ENCODE assay signal across 15 cellular contexts in genomic region chr17:81842725-81843504, GRCh38. TPM values are rescaled to one million over a fixed set of nuclear protein-coding genes. Genes with fewer than 3 reads are reported as not detected.
DNase-seq lines count a peak whose midpoint lies in the region; ATAC-seq and TF ChIP-seq lines count a peak whose summit lies in the region.
"Had no signal": no experiment of that assay in that cellular context is flagged by ENCODE, and none has a peak within 500 bp of the region (broad histone marks: within the 10 kb centered on the region; RNA-seq: fewer than 3 reads in every experiment).

No MANE protein-coding gene starts in this region.

- no peak for TF ChIP-seq EP300 in suprapubic skin (IDR thresholded peaks at IDR 0.05)

- H3K9me3 ChIP-seq in suprapubic skin, result no peaks in the 10 kb centered on the region
- H3K9me3 ChIP-seq: thyroid gland had no signal

- no peaks in the 10 kb centered on the region for H3K27me3 ChIP-seq in suprapubic skin
- H3K27me3 ChIP-seq: thyroid gland had no signal

- peak; percentile 17 for ATAC-seq in activated T-helper 17 cell treated with anti-CD3 and anti-CD28 coated beads, Interleukin-2, amount 50 U/mL, for 72 hours (replicated peaks)
- peak; percentile 75 for ATAC-seq in left lobe of liver
- ATAC-seq in GM19351 (IDR thresholded peaks at IDR 0.05; ENCODE audit: unreplicated experiment), result no peak

- H3K4me1 ChIP-seq in suprapubic skin, result peaks cover 44% of the 10 kb centered on the region
- H3K4me1 ChIP-seq: thyroid gland had no signal

- no peaks in the 10 kb centered on the region for H3K9me3 Mint-ChIP-seq in activated T-helper 17 cell treated with anti-CD3 and anti-CD28 coated beads, Interleukin-2, amount 50 U/mL, for 72 hours
- H3K9me3 Mint-ChIP-seq: activated CD4-positive, alpha-beta memory T cell treated with anti-CD3 and anti-CD28 coated beads, Interleukin-2, amount 10 ng/mL, durations not matched to agents 7 days and 5 days; activated naive CD4-positive, alpha-beta T cell treated with anti-CD3 and anti-CD28 coated beads, Interleukin-2, amount 50 U/mL, for 24 hours had no signal

- TF ChIP-seq POLR2A in suprapubic skin (IDR thresholded peaks at IDR 0.05), result no peak

- TF ChIP-seq CTCF in suprapubic skin (IDR thresholded peaks at IDR 0.05), result no peak

- peaks cover 52% of the 10 kb centered on the region for H3K36me3 ChIP-seq in suprapubic skin

- peaks cover 47% of the 10 kb centered on the region for H3K36me3 Mint-ChIP-seq in activated T-helper 17 cell treated with anti-CD3 and anti-CD28 coated beads, Interleukin-2, amount 50 U/mL, for 72 hours (ENCODE audit: low read depth)

- H3K27ac ChIP-seq in suprapubic skin, result peak overlapping the region; percentile 92
- H3K27ac ChIP-seq: thyroid gland had no signal

- WGBS in suprapubic skin, result 53% methylated on average over 21 of the region's 21 CpGs

- H3K4me3 ChIP-seq in suprapubic skin, result no peak overlapping the region
- H3K4me3 ChIP-seq: thyroid gland had no signal

- no peaks in the 10 kb centered on the region for H3K4me1 Mint-ChIP-seq in activated T-helper 17 cell treated with anti-CD3 and anti-CD28 coated beads, Interleukin-2, amount 50 U/mL, for 72 hours
- H3K4me1 Mint-ChIP-seq: activated CD4-positive, alpha-beta memory T cell treated with anti-CD3 and anti-CD28 coated beads, Interleukin-2, amount 10 ng/mL, durations not matched to agents 7 days and 5 days; activated naive CD4-positive, alpha-beta T cell treated with anti-CD3 and anti-CD28 coated beads, Interleukin-2, amount 50 U/mL, for 24 hours had no signal

- peak; percentile 62 for DNase-seq in DMS 273 (lab: John Stamatoyannopoulos, UW; ENCODE audit: unreplicated experiment)
- DNase-seq in DMS 273 treated with DMSO at 0.1 percent for 48 hours (lab: John Stamatoyannopoulos, UW), result no peak
- DNase-seq in left lobe of liver (ENCODE audit: low spot score), result peak; percentile 87
- DNase-seq in suprapubic skin (ENCODE audit: low spot score in 2 of 2), result no peak
- DNase-seq in stimulated activated CD4-positive, alpha-beta T cell treated with anti-CD3 and anti-CD28 coated beads, Interleukin-15, amount 100 ng/mL, for 24 hours, result no peak
- DNase-seq in NCI-H1092 treated with DMSO at 0.1 percent for 48 hours (lab: John Stamatoyannopoulos, UW), result no peak
- DNase-seq: 8988T; activated CD4-positive, alpha-beta memory T cell treated with anti-CD3 and anti-CD28 coated beads, Interleukin-2, amount 10 ng/mL, durations not matched to agents 7 days and 5 days; DMS153; GOT3; NCI-H510A treated with DMSO at 0.1 percent for 48 hours; thyroid gland had no signal

- H3K27ac Mint-ChIP-seq in activated T-helper 17 cell treated with anti-CD3 and anti-CD28 coated beads, Interleukin-2, amount 50 U/mL, for 72 hours, result no peak overlapping the region
- H3K27ac Mint-ChIP-seq: activated CD4-positive, alpha-beta memory T cell treated with anti-CD3 and anti-CD28 coated beads, Interleukin-2, amount 10 ng/mL, durations not matched to agents 7 days and 5 days had no signal

- H3K27me3 Mint-ChIP-seq in activated T-helper 17 cell treated with anti-CD3 and anti-CD28 coated beads, Interleukin-2, amount 50 U/mL, for 72 hours, result no peaks in the 10 kb centered on the region
- H3K27me3 Mint-ChIP-seq: activated CD4-positive, alpha-beta memory T cell treated with anti-CD3 and anti-CD28 coated beads, Interleukin-2, amount 10 ng/mL, durations not matched to agents 7 days and 5 days; activated naive CD4-positive, alpha-beta T cell treated with anti-CD3 and anti-CD28 coated beads, Interleukin-2, amount 50 U/mL, for 24 hours had no signal

- H3K4me3 Mint-ChIP-seq in activated T-helper 17 cell treated with anti-CD3 and anti-CD28 coated beads, Interleukin-2, amount 50 U/mL, for 72 hours, result no peak overlapping the region
- H3K4me3 Mint-ChIP-seq: activated CD4-positive, alpha-beta memory T cell treated with anti-CD3 and anti-CD28 coated beads, Interleukin-2, amount 10 ng/mL, durations not matched to agents 7 days and 5 days; activated naive CD4-positive, alpha-beta T cell treated with anti-CD3 and anti-CD28 coated beads, Interleukin-2, amount 50 U/mL, for 24 hours had no signal

RNA-seq across cellular contexts. Expression of gene PPP1R27, which starts 8.1 kb away (rescaled TPM):
- total RNA-seq in activated T-helper 17 cell treated with anti-CD3 and anti-CD28 coated beads, Interleukin-2, amount 50 U/mL, for 72 hours, result not detected
- total RNA-seq in left lobe of liver (not detected), suprapubic skin (1 to 10 TPM in 1 of 4 donors, not detected in 3; 1.3 TPM)
- total RNA-seq: activated CD4-positive, alpha-beta memory T cell treated with anti-CD3 and anti-CD28 coated beads, Interleukin-2, amount 10 ng/mL, durations not matched to agents 7 days and 5 days; thyroid gland had no signal

RNA-seq across cellular contexts. Expression of gene MCRIP1, which starts 9.8 kb away (rescaled TPM):
- 10 to 100 TPM; 45.7 to 94.4 TPM for total RNA-seq in activated T-helper 17 cell treated with anti-CD3 and anti-CD28 coated beads, Interleukin-2, amount 50 U/mL, for 72 hours
- total RNA-seq in left lobe of liver (17.9 TPM), suprapubic skin (10 to 100 TPM; 20.3 to 29.3 (median 27.4) TPM)

RNA-seq across cellular contexts. Expression of gene P4HB, which starts 17.4 kb away (rescaled TPM):
- 100 to 1,000 TPM; 506 to 602 TPM for total RNA-seq in activated T-helper 17 cell treated with anti-CD3 and anti-CD28 coated beads, Interleukin-2, amount 50 U/mL, for 72 hours
- total RNA-seq in left lobe of liver (1,392 TPM), suprapubic skin (1,000 to 10,000 TPM in 1 of 4 donors, 100 to 1,000 TPM in 3; 521 to 1,041 (median 898) TPM)

RNA-seq across cellular contexts. Expression of gene ARHGDIA, which starts 28.2 kb away (rescaled TPM):
- 100 to 1,000 TPM; 384 to 814 TPM for total RNA-seq in activated T-helper 17 cell treated with anti-CD3 and anti-CD28 coated beads, Interleukin-2, amount 50 U/mL, for 72 hours
- total RNA-seq in left lobe of liver (109 TPM), suprapubic skin (100 to 1,000 TPM; 157 to 202 (median 180) TPM)

RNA-seq across cellular contexts. Expression of gene GCGR, which starts 39.0 kb away (rescaled TPM):
- total RNA-seq in activated T-helper 17 cell treated with anti-CD3 and anti-CD28 coated beads, Interleukin-2, amount 50 U/mL, for 72 hours, result under 1 TPM in 1 of 2 donors, not detected in 1; 0.26 TPM
- total RNA-seq in left lobe of liver, result 109 TPM
- total RNA-seq in suprapubic skin, result 1 to 10 TPM in 2 of 4 donors, under 1 TPM in 2; 0.52 to 3.8 (median 1.3) TPM
- total RNA-seq: activated CD4-positive, alpha-beta memory T cell treated with anti-CD3 and anti-CD28 coated beads, Interleukin-2, amount 10 ng/mL, durations not matched to agents 7 days and 5 days; thyroid gland had no signal

Comparison
In these comparisons a context has a peak if more than half of its experiments do, and no peak if none do; other contexts are left out.
1. DNase-seq: peak in DMS 273 (single experiment) and left lobe of liver (single experiment); none in DMS 273 treated with DMSO at 0.1 percent for 48 hours (single experiment), suprapubic skin (0 of 2), stimulated activated CD4-positive, alpha-beta T cell treated with anti-CD3 and anti-CD28 coated beads, Interleukin-15, amount 100 ng/mL, for 24 hours (single experiment) and NCI-H1092 treated with DMSO at 0.1 percent for 48 hours (single experiment).